Comparison of ENCODE assay signal across 16 cellular contexts in the genomic region with DNA sequence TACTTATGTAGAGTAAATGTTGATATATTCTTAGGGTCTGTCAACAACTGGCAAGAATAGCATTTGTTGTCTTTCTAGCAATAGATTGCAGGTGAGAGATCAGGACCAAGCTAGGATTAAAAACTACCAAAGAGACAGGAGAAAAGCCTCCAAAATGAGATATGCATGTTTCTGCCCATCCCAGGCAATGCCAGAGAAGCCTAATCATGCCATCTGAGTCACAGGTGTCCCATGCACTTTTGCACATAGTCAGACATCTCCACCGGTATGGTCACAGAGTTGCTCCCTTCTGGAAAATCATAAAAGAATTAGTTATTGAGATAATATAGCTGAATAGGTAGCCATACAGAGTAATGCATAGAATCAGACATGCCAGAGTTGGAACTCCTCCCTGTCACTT. TPM values are rescaled to one million over a fixed set of nuclear protein-coding genes. Genes with fewer than 3 reads are reported as not detected.
DNase-seq lines count a peak whose midpoint lies in the region; ATAC-seq, FAIRE-seq and TF ChIP-seq lines count a peak whose summit lies in the region.
"Had no signal": no experiment of that assay in that cellular context is flagged by ENCODE, and none has a peak within 500 bp of the region (broad histone marks: within the 10 kb centered on the region; RNA-seq: fewer than 3 reads in every experiment).

No MANE protein-coding gene starts in this region.

- H3K36me3 Mint-ChIP-seq in MCF 10A (ENCODE audit: insufficient read depth, unreplicated experiment), result no peaks in the 10 kb centered on the region
- H3K36me3 Mint-ChIP-seq: activated naive CD8-positive, alpha-beta T cell; T-cell had no signal

- no peak for TF ChIP-seq EP300 in stomach (IDR thresholded peaks at IDR 0.05)

- no peak overlapping the region for H3K27ac ChIP-seq in HEK293 (ENCODE audit: extremely low read depth, low read depth, low read length)
- peak overlapping the region; percentile 24 to 88 for H3K27ac ChIP-seq in lung (ENCODE audit: low read depth in 1 of 2, low read length in 1 of 2)
- peak overlapping the region in 4 of 5 donors; percentile 78 to 96 (median 92) for H3K27ac ChIP-seq in stomach
- H3K27ac ChIP-seq: C4-2B had no signal

- DNase-seq in MCF 10A (ENCODE audit: unreplicated experiment) (peak; percentile 24), lung (ENCODE audit: low spot score) (no peak), stomach (no peak), COR-L47 (lab: John Stamatoyannopoulos, UW) (no peak), H54 (ENCODE audit: insufficient read length, low spot score) (no peak), occipital lobe (lab: John Stamatoyannopoulos, UW) (no peak)
- DNase-seq: activated CD8-positive, alpha-beta T cell treated with anti-CD3 and anti-CD28 coated beads, Interleukin-2, amount 10 ng/mL, durations not matched to agents 7 days and 5 days; NCI-H1105 treated with DMSO at 0.1 percent for 48 hours; NCI-H774; T-cell had no signal

- CTCF ChIA-PET in HEK293 (lab: Yijun Ruan, JAX) (interaction anchor here (0.6 to 12.5 kb wide), 14 partner anchors 12 to 143 kb away, joined by 3 to 109 read pairs (median 4); no protein-coding TSS in a partner anchor), MCF 10A (lab: Yijun Ruan, JAX) (interaction anchor here (0.7 to 29.2 kb wide), 23 partner anchors 10 to 149 kb away, joined by 3 to 1114 read pairs (median 7); partner anchors contain the start of gene PDK4)

- 90 to 97% methylated on average over 1 of the region's 1 CpG for WGBS in lung, 2 donors
- WGBS in stomach, 5 donors, result 69 to 100% (median 93%) methylated on average over 1 of the region's 1 CpG

- H3K4me1 Mint-ChIP-seq in MCF 10A (ENCODE audit: insufficient read depth, unreplicated experiment), result peaks cover 38% of the 10 kb centered on the region
- H3K4me1 Mint-ChIP-seq: T-cell had no signal

- H3K9me3 Mint-ChIP-seq in MCF 10A (ENCODE audit: unreplicated experiment), result no peaks in the 10 kb centered on the region
- H3K9me3 Mint-ChIP-seq: endodermal cell, T-cell had no signal

- intact Hi-C loops in MCF 10A (cut with micrococcal nuclease) (loop anchor here (1.0 to 2.0 kb wide), 3 partner anchors 18 to 139 kb away; partner anchors contain the start of gene PDK4), stomach (cut with DNase I; ENCODE audit: low total_unique reads) (no loop called here)

- no peak for FAIRE-seq in H54 (lab: Jason Lieb, UNC)

- H3K36me3 ChIP-seq in HEK293 (ENCODE audit: control insufficient read depth in 2 of 2, insufficient read depth in 1 of 2, low read length in 2 of 2) (no peaks in the 10 kb centered on the region), lung (ENCODE audit: control insufficient read depth in 2 of 2, insufficient read depth in 2 of 2, low read length in 2 of 2) (no peaks in the 10 kb centered on the region), stomach (no peaks in the 10 kb centered on the region)

- H3K9me3 ChIP-seq in HEK293 (ENCODE audit: control insufficient read depth, insufficient read depth, low read depth, low read length) (no peaks in the 10 kb centered on the region), lung (ENCODE audit: control insufficient read depth in 2 of 2, insufficient read depth in 1 of 2, low read length in 1 of 2) (no peaks in the 10 kb centered on the region), stomach (no peaks in the 10 kb centered on the region)

- TF ChIP-seq POLR2A in stomach (IDR thresholded peaks at IDR 0.05), result no peak
- no peak for TF ChIP-seq POLR2A in H54 (IDR thresholded peaks at IDR 0.05; ENCODE audit: low read depth, low read length)

- H3K27me3 ChIP-seq in lung (ENCODE audit: control insufficient read depth, insufficient read depth), result no peaks in the 10 kb centered on the region
- no peaks in the 10 kb centered on the region for H3K27me3 ChIP-seq in stomach

- POLR2A ChIA-PET in HEK293 (lab: Yijun Ruan, JAX), result no interaction called here
- POLR2A ChIA-PET in MCF 10A (lab: Yijun Ruan, JAX), result interaction anchor here (0.9 to 5.4 kb wide), 7 partner anchors 12 to 143 kb away, joined by 3 to 59 read pairs (median 16); no protein-coding TSS in a partner anchor

- peak overlapping the region; percentile 76 for H3K27ac Mint-ChIP-seq in MCF 10A (ENCODE audit: low read depth, unreplicated experiment)
- H3K27ac Mint-ChIP-seq: activated CD8-positive, alpha-beta T cell treated with anti-CD3 and anti-CD28 coated beads, Interleukin-2, amount 10 ng/mL, durations not matched to agents 7 days and 5 days; activated naive CD8-positive, alpha-beta T cell; endodermal cell; T-cell had no signal

- H3K4me1 ChIP-seq in HEK293 (ENCODE audit: control insufficient read depth, insufficient read depth, low read length) (peaks cover 12% of the 10 kb centered on the region), lung (ENCODE audit: control insufficient read depth in 2 of 2, insufficient read depth in 2 of 2, low read length in 2 of 2) (peaks cover 3 to 29% of the 10 kb centered on the region in 2 donors), stomach (peaks cover 48 to 66% (median 53%) of the 10 kb centered on the region in 4 donors)

- BruUV-seq in MCF 10A (replicated peaks; lab: Mats Ljungman, UMichigan), result no TSS peak

- ATAC-seq in lung (ENCODE audit: insufficient read depth, low FRiP score), result no peak
- ATAC-seq in HG03139 (IDR thresholded peaks at IDR 0.05; ENCODE audit: unreplicated experiment), result no peak
- ATAC-seq: activated CD8-positive, alpha-beta T cell treated with anti-CD3 and anti-CD28 coated beads, Interleukin-2, amount 10 ng/mL, durations not matched to agents 7 days and 5 days; T-cell had no signal

- H3K27me3 Mint-ChIP-seq in MCF 10A (ENCODE audit: insufficient read depth, unreplicated experiment), result peaks cover 13% of the 10 kb centered on the region
- H3K27me3 Mint-ChIP-seq: T-cell had no signal

- no peak for TF ChIP-seq CTCF in HEK293 (tag by site-specific recombination; IDR thresholded peaks at IDR 0.05)
- TF ChIP-seq CTCF in MCF 10A (IDR thresholded peaks at IDR 0.05; ENCODE audit: unreplicated experiment), result no peak
- TF ChIP-seq CTCF in lung (IDR thresholded peaks at IDR 0.05; ENCODE audit: control extremely low read depth, extremely low read depth), result no peak
- TF ChIP-seq CTCF in stomach (IDR thresholded peaks at IDR 0.05), result no peak

- H3K4me3 ChIP-seq in HEK293 (ENCODE audit: low read depth, low read length), result no peak overlapping the region
- H3K4me3 ChIP-seq in lung, result no peak overlapping the region
- H3K4me3 ChIP-seq in stomach, result peak overlapping the region in 3 of 4 donors; percentile 8 to 25 (median 23)

- peak overlapping the region; percentile 59 for H3K4me3 Mint-ChIP-seq in MCF 10A (ENCODE audit: unreplicated experiment)
- H3K4me3 Mint-ChIP-seq: activated CD8-positive, alpha-beta T cell treated with anti-CD3 and anti-CD28 coated beads, Interleukin-2, amount 10 ng/mL, durations not matched to agents 7 days and 5 days; activated naive CD8-positive, alpha-beta T cell; endodermal cell; T-cell had no signal

TF ChIP-seq in HEK293, 187 proteins besides CTCF, POLR2A, EP300 and RAD21:
- TF ChIP-seq ZNF335 (tag by site-specific recombination; conservative IDR thresholded peaks at IDR 0.05) (peak; percentile 46; the same call in 1 of the 2 replicates), ZNF302 (tag by site-specific recombination; IDR thresholded peaks at IDR 0.05; ENCODE audit: low read depth) (no peak), ZNF311 (tag by site-specific recombination; IDR thresholded peaks at IDR 0.05; ENCODE audit: borderline replicate concordance) (no peak), ZFHX2 (tag by site-specific recombination; conservative IDR thresholded peaks at IDR 0.05) (no peak), ZNF585B (tag by site-specific recombination; IDR thresholded peaks at IDR 0.05) (no peak)

RNA-seq across cellular contexts. Expression of gene PDK4, which starts 50.6 kb away (rescaled TPM):
- total RNA-seq in MCF 10A (2022) (1.2 and 1.3 TPM in 2 replicates), lung (10 to 100 TPM; 42.3 to 86.9 TPM), stomach (100 to 1,000 TPM in 3 of 5 donors, 10 to 100 TPM in 2; 83.5 to 697 (median 176) TPM), occipital lobe (11.7 TPM)
- polyA plus RNA-seq in lung (10 to 100 TPM; 20.1 to 27.9 TPM), stomach (100 to 1,000 TPM in 1 of 3 donors, 10 to 100 TPM in 2; 53.5 to 122 (median 93.5) TPM)
- total RNA-seq: activated CD8-positive, alpha-beta T cell treated with anti-CD3 and anti-CD28 coated beads, Interleukin-2, amount 10 ng/mL, durations not matched to agents 7 days and 5 days had no signal
- polyA plus RNA-seq: neural cell had no signal

RNA-seq across cellular contexts. Expression of gene ASB4, which starts 59.9 kb away (rescaled TPM):
- total RNA-seq in MCF 10A (2022) (not detected in 2 replicates), lung (1 to 10 TPM in 1 of 2 donors, under 1 TPM in 1; 0.74 to 3.3 TPM), stomach (under 1 TPM in 1 of 5 donors, not detected in 4; 0.18 TPM), occipital lobe (0.16 TPM)
- polyA plus RNA-seq in lung (under 1 TPM; 0.05 to 0.47 TPM), stomach (1 to 10 TPM in 1 of 3 donors, under 1 TPM in 2; 0.03 to 1.7 (median 0.37) TPM)
- total RNA-seq: activated CD8-positive, alpha-beta T cell treated with anti-CD3 and anti-CD28 coated beads, Interleukin-2, amount 10 ng/mL, durations not matched to agents 7 days and 5 days; endodermal cell had no signal

Comparison
In these comparisons a context has a peak if more than half of its experiments do, and no peak if none do; other contexts are left out.
1. H3K4me3 ChIP-seq: peak in stomach (3 of 4); none in HEK293 (single experiment) and lung (single experiment).